Comparison of ENCODE assay signal across 3 cellular contexts in the genomic region with DNA sequence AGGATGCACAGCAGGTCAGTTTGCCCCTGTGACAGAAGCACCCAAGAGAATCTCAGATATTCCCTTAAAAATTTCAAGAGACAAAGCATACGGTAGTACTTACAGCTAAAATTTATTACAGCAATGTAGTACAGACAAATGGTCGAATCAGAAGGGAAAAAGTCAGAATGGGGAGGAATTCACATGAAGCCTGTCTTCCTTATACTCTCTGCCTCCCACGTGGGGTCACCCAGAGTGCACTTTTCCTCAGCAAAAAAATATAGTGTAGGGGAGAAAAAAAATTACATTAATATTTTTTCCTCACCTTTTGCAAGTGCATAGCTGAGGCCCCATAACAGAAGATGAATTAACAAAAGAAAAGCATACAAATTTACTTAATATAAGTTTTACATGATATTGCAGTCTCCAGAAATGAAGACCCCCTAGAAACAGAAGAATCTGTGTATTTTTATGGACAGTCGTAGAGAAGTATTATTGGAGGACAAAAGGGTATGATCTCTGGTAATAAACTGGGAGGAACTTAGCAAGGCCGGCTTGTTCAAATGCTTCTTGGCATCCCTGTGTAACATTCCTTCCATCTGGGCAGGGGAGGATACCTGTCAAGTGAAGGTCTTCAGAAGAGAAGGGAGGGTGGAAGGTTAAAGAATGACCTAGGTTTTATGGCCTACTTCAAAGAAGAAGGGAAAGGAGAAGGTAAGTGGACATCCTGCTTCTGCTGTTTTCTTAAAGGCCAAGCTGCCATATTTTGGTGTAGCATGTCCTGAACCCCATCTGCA.
TF ChIP-seq lines count a peak whose summit lies in the region.

No MANE protein-coding gene starts in this region.

TF ChIP-seq in SK-N-SH, 30 proteins besides CTCF, POLR2A, EP300 and RAD21:
- no peak for TF ChIP-seq ELF1 (IDR thresholded peaks at IDR 0.05)
- no peak for TF ChIP-seq FOSL2 (IDR thresholded peaks at IDR 0.05; ENCODE audit: borderline replicate concordance, low read depth)
- no peak for TF ChIP-seq RCOR1 (IDR thresholded peaks at IDR 0.05; ENCODE audit: low read length)
- TF ChIP-seq NRF1 (IDR thresholded peaks at IDR 0.05; ENCODE audit: low read depth, low read length) = no peak
- no peak for TF ChIP-seq TCF12 (IDR thresholded peaks at IDR 0.05)
- no peak for TF ChIP-seq GABPA (IDR thresholded peaks at IDR 0.05; ENCODE audit: low read depth)
- no peak for TF ChIP-seq JUND (IDR thresholded peaks at IDR 0.05)
- TF ChIP-seq TEAD4 (IDR thresholded peaks at IDR 0.05; ENCODE audit: borderline replicate concordance, insufficient read depth) = no peak
- no peak for TF ChIP-seq POLR2AphosphoS5 (IDR thresholded peaks at IDR 0.05; ENCODE audit: low read depth, low read length)
- TF ChIP-seq SIN3A (IDR thresholded peaks at IDR 0.05; ENCODE audit: borderline replicate concordance, low read depth, low read length) = no peak
- TF ChIP-seq, protein P1, sequence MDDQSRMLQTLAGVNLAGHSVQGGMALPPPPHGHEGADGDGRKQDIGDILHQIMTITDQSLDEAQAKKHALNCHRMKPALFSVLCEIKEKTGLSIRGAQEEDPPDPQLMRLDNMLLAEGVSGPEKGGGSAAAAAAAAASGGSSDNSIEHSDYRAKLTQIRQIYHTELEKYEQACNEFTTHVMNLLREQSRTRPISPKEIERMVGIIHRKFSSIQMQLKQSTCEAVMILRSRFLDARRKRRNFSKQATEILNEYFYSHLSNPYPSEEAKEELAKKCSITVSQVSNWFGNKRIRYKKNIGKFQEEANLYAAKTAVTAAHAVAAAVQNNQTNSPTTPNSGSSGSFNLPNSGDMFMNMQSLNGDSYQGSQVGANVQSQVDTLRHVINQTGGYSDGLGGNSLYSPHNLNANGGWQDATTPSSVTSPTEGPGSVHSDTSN (IDR thresholded peaks at IDR 0.05) = no peak
- no peak for TF ChIP-seq FOXM1 (IDR thresholded peaks at IDR 0.05; ENCODE audit: low read depth)
- TF ChIP-seq FOXJ3 (CRISPR knock-in tag; IDR thresholded peaks at IDR 0.05) = no peak
- TF ChIP-seq, protein P2, sequence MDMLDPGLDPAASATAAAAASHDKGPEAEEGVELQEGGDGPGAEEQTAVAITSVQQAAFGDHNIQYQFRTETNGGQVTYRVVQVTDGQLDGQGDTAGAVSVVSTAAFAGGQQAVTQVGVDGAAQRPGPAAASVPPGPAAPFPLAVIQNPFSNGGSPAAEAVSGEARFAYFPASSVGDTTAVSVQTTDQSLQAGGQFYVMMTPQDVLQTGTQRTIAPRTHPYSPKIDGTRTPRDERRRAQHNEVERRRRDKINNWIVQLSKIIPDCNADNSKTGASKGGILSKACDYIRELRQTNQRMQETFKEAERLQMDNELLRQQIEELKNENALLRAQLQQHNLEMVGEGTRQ (IDR thresholded peaks at IDR 0.05; ENCODE audit: borderline replicate concordance, low read depth, low read length) = no peak
- no peak for TF ChIP-seq YY1 (IDR thresholded peaks at IDR 0.05; ENCODE audit: low read depth)
- no peak for TF ChIP-seq NFIC (IDR thresholded peaks at IDR 0.05; ENCODE audit: borderline replicate concordance)
- TF ChIP-seq, protein P3, sequence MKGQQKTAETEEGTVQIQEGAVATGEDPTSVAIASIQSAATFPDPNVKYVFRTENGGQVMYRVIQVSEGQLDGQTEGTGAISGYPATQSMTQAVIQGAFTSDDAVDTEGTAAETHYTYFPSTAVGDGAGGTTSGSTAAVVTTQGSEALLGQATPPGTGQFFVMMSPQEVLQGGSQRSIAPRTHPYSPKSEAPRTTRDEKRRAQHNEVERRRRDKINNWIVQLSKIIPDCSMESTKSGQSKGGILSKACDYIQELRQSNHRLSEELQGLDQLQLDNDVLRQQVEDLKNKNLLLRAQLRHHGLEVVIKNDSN (IDR thresholded peaks at IDR 0.05; ENCODE audit: borderline replicate concordance, low read depth) = no peak
- TF ChIP-seq RFX5 (IDR thresholded peaks at IDR 0.05; ENCODE audit: low read length) = no peak
- no peak for TF ChIP-seq EZH2phosphoT487 (IDR thresholded peaks at IDR 0.05; ENCODE audit: borderline replicate concordance, low read depth)
- TF ChIP-seq RXRA (IDR thresholded peaks at IDR 0.05; ENCODE audit: borderline replicate concordance, low read depth) = no peak

TF ChIP-seq in SK-N-SH treated with all-trans-retinoic acid at 6 μM for 48 hours, 23 proteins besides CTCF, POLR2A, EP300 and RAD21:
- TF ChIP-seq PPARA (CRISPR knock-in tag; IDR thresholded peaks at IDR 0.05; ENCODE audit: borderline replicate concordance) (no peak), OSR1 (CRISPR knock-in tag; IDR thresholded peaks at IDR 0.05) (no peak), ZNF70 (CRISPR knock-in tag; IDR thresholded peaks at IDR 0.05) (no peak), GLIS3 (CRISPR knock-in tag; IDR thresholded peaks at IDR 0.05) (no peak), TOX (CRISPR knock-in tag; IDR thresholded peaks at IDR 0.05; ENCODE audit: borderline replicate concordance) (no peak), ZFP30 (CRISPR knock-in tag; IDR thresholded peaks at IDR 0.05) (no peak), ESRRG (CRISPR knock-in tag; IDR thresholded peaks at IDR 0.05) (no peak), ISL1 (CRISPR knock-in tag; IDR thresholded peaks at IDR 0.05) (no peak), SNAI2 (CRISPR knock-in tag; IDR thresholded peaks at IDR 0.05) (no peak), ZFP3 (CRISPR knock-in tag; IDR thresholded peaks at IDR 0.05) (no peak), CSRNP3 (CRISPR knock-in tag; IDR thresholded peaks at IDR 0.05) (no peak), RARB (CRISPR knock-in tag; IDR thresholded peaks at IDR 0.05) (no peak), ZNF8 (CRISPR knock-in tag; IDR thresholded peaks at IDR 0.05) (no peak), ZC3H10 (CRISPR knock-in tag; IDR thresholded peaks at IDR 0.05) (no peak), CSDC2 (CRISPR knock-in tag; IDR thresholded peaks at IDR 0.05) (no peak), PATZ1 (CRISPR knock-in tag; IDR thresholded peaks at IDR 0.05; ENCODE audit: borderline replicate concordance) (no peak)

TF ChIP-seq in H1, 55 proteins besides CTCF, POLR2A, EP300 and RAD21:
- TF ChIP-seq BCL11A (IDR thresholded peaks at IDR 0.05; ENCODE audit: low read depth in 2 of 2, low read length in 2 of 2) (no peak), NRF1 (IDR thresholded peaks at IDR 0.05; ENCODE audit: low read depth, low read length) (no peak), CHD7 (IDR thresholded peaks at IDR 0.05; ENCODE audit: insufficient replicate concordance, low read length) (no peak), SAP30 (IDR thresholded peaks at IDR 0.05; ENCODE audit: insufficient read depth, insufficient replicate concordance, low read length) (no peak), CHD1 (IDR thresholded peaks at IDR 0.05; ENCODE audit: low read depth, low read length) (no peak), RXRA (IDR thresholded peaks at IDR 0.05; ENCODE audit: insufficient read depth, low read depth, low read length) (no peak), SIN3A (conservative IDR thresholded peaks at IDR 0.05 in 1 of 2, IDR thresholded peaks at IDR 0.05 in 1 of 2; ENCODE audit: low read depth in 1 of 2, low read length in 2 of 2) (no peak), CEBPB (IDR thresholded peaks at IDR 0.05; ENCODE audit: low read depth, low read length) (no peak), EZH2 (IDR thresholded peaks at IDR 0.05; ENCODE audit: low read depth, low read length, severe bottlenecking) (no peak), POLR2AphosphoS5 (IDR thresholded peaks at IDR 0.05; ENCODE audit: low read depth, low read length) (no peak), TBP (IDR thresholded peaks at IDR 0.05; ENCODE audit: low read depth, low read length) (no peak), TEAD4 (IDR thresholded peaks at IDR 0.05; ENCODE audit: low read depth, low read length) (no peak), RBBP5 (IDR thresholded peaks at IDR 0.05; ENCODE audit: borderline replicate concordance, low read depth, low read length) (no peak), SUZ12 (IDR thresholded peaks at IDR 0.05; ENCODE audit: low read length) (no peak), TCF12 (IDR thresholded peaks at IDR 0.05; ENCODE audit: low read depth, low read length) (no peak), HDAC2 (IDR thresholded peaks at IDR 0.05; ENCODE audit: borderline replicate concordance in 1 of 2, low read depth in 2 of 2, low read length in 2 of 2) (no peak), NANOG (IDR thresholded peaks at IDR 0.05; ENCODE audit: insufficient read depth, low read depth, low read length, poor library complexity, severe bottlenecking) (no peak), SP4 (IDR thresholded peaks at IDR 0.05; ENCODE audit: low read length) (no peak)
- TF ChIP-seq, protein P4, sequence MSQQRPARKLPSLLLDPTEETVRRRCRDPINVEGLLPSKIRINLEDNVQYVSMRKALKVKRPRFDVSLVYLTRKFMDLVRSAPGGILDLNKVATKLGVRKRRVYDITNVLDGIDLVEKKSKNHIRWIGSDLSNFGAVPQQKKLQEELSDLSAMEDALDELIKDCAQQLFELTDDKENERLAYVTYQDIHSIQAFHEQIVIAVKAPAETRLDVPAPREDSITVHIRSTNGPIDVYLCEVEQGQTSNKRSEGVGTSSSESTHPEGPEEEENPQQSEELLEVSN (IDR thresholded peaks at IDR 0.05) = no peak
TF ChIP-seq in H1: peak in this region for 0.
